1 cellular context compared by ENCODE assay signal in the genomic region with DNA sequence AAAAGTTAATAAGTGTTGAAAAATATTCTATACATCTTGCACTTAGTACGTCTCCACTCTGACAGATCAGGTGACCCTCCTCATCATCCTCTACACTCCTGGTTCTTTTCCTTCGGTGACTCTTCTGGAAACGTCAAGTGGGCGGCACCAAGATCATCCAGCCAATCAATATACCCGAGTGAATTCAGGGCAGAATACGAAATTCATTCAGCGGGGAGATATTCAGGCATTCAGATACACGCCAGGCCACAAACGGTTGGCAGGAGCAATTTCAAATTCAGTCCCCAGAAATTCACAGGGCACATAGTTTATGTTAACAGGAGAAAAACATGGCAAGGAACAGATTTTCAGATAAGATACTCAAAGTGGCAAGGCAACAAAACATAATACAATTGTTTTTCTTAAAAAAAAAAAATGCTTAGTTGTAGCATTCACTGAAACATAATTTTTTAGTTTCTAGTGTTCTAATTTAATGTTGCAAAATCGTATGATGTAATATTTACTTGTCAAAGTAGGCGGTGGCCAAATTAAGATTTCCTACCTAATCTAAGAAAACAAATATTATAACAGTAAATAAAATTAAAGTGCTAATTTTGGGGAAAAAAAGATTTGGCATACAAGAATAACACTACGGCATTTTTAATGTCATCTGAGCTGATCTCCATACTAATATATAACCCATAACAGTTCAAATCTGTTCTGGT.
TF ChIP-seq lines count a peak whose summit lies in the region.

No MANE protein-coding gene starts in this region.

TF ChIP-seq in GM23338, 12 proteins besides CTCF, POLR2A, EP300 and RAD21:
- TF ChIP-seq, protein P1, sequence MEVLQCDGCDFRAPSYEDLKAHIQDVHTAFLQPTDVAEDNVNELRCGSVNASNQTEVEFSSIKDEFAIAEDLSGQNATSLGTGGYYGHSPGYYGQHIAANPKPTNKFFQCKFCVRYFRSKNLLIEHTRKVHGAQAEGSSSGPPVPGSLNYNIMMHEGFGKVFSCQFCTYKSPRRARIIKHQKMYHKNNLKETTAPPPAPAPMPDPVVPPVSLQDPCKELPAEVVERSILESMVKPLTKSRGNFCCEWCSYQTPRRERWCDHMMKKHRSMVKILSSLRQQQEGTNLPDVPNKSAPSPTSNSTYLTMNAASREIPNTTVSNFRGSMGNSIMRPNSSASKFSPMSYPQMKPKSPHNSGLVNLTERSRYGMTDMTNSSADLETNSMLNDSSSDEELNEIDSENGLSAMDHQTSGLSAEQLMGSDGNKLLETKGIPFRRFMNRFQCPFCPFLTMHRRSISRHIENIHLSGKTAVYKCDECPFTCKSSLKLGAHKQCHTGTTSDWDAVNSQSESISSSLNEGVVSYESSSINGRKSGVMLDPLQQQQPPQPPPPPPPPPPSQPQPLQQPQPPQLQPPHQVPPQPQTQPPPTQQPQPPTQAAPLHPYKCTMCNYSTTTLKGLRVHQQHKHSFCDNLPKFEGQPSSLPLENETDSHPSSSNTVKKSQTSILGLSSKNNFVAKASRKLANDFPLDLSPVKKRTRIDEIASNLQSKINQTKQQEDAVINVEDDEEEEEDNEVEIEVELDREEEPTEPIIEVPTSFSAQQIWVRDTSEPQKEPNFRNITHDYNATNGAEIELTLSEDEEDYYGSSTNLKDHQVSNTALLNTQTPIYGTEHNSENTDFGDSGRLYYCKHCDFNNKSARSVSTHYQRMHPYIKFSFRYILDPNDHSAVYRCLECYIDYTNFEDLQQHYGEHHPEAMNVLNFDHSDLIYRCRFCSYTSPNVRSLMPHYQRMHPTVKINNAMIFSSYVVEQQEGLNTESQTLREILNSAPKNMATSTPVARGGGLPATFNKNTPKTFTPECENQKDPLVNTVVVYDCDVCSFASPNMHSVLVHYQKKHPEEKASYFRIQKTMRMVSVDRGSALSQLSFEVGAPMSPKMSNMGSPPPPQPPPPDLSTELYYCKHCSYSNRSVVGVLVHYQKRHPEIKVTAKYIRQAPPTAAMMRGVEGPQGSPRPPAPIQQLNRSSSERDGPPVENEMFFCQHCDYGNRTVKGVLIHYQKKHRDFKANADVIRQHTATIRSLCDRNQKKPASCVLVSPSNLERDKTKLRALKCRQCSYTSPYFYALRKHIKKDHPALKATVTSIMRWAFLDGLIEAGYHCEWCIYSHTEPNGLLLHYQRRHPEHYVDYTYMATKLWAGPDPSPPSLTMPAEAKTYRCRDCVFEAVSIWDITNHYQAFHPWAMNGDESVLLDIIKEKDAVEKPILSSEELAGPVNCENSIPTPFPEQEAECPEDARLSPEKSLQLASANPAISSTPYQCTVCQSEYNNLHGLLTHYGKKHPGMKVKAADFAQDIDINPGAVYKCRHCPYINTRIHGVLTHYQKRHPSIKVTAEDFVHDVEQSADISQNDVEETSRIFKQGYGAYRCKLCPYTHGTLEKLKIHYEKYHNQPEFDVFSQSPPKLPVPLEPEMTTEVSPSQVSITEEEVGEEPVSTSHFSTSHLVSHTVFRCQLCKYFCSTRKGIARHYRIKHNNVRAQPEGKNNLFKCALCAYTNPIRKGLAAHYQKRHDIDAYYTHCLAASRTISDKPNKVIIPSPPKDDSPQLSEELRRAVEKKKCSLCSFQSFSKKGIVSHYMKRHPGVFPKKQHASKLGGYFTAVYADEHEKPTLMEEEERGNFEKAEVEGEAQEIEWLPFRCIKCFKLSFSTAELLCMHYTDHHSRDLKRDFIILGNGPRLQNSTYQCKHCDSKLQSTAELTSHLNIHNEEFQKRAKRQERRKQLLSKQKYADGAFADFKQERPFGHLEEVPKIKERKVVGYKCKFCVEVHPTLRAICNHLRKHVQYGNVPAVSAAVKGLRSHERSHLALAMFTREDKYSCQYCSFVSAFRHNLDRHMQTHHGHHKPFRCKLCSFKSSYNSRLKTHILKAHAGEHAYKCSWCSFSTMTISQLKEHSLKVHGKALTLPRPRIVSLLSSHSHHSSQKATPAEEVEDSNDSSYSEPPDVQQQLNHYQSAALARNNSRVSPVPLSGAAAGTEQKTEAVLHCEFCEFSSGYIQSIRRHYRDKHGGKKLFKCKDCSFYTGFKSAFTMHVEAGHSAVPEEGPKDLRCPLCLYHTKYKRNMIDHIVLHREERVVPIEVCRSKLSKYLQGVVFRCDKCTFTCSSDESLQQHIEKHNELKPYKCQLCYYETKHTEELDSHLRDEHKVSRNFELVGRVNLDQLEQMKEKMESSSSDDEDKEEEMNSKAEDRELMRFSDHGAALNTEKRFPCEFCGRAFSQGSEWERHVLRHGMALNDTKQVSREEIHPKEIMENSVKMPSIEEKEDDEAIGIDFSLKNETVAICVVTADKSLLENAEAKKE (CRISPR knock-in tag; IDR thresholded peaks at IDR 0.05), result no peak
- no peak for TF ChIP-seq NANOG (IDR thresholded peaks at IDR 0.05; ENCODE audit: borderline replicate concordance)
- no peak for TF ChIP-seq EZH2 (IDR thresholded peaks at IDR 0.05; ENCODE audit: low read depth, unreplicated experiment)
- no peak for TF ChIP-seq ZNF331 (CRISPR knock-in tag; IDR thresholded peaks at IDR 0.05; ENCODE audit: low read depth)
- no peak for TF ChIP-seq STAT1 (IDR thresholded peaks at IDR 0.05; ENCODE audit: unreplicated experiment)
- TF ChIP-seq, protein P2, sequence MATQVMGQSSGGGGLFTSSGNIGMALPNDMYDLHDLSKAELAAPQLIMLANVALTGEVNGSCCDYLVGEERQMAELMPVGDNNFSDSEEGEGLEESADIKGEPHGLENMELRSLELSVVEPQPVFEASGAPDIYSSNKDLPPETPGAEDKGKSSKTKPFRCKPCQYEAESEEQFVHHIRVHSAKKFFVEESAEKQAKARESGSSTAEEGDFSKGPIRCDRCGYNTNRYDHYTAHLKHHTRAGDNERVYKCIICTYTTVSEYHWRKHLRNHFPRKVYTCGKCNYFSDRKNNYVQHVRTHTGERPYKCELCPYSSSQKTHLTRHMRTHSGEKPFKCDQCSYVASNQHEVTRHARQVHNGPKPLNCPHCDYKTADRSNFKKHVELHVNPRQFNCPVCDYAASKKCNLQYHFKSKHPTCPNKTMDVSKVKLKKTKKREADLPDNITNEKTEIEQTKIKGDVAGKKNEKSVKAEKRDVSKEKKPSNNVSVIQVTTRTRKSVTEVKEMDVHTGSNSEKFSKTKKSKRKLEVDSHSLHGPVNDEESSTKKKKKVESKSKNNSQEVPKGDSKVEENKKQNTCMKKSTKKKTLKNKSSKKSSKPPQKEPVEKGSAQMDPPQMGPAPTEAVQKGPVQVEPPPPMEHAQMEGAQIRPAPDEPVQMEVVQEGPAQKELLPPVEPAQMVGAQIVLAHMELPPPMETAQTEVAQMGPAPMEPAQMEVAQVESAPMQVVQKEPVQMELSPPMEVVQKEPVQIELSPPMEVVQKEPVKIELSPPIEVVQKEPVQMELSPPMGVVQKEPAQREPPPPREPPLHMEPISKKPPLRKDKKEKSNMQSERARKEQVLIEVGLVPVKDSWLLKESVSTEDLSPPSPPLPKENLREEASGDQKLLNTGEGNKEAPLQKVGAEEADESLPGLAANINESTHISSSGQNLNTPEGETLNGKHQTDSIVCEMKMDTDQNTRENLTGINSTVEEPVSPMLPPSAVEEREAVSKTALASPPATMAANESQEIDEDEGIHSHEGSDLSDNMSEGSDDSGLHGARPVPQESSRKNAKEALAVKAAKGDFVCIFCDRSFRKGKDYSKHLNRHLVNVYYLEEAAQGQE (IDR thresholded peaks at IDR 0.05; ENCODE audit: unreplicated experiment), result no peak
- TF ChIP-seq CREB1 (CRISPR knock-in tag; IDR thresholded peaks at IDR 0.05; ENCODE audit: low read depth), result no peak
- TF ChIP-seq POLR2AphosphoS5 (IDR thresholded peaks at IDR 0.05; ENCODE audit: low read depth), result no peak
- TF ChIP-seq, protein P3, sequence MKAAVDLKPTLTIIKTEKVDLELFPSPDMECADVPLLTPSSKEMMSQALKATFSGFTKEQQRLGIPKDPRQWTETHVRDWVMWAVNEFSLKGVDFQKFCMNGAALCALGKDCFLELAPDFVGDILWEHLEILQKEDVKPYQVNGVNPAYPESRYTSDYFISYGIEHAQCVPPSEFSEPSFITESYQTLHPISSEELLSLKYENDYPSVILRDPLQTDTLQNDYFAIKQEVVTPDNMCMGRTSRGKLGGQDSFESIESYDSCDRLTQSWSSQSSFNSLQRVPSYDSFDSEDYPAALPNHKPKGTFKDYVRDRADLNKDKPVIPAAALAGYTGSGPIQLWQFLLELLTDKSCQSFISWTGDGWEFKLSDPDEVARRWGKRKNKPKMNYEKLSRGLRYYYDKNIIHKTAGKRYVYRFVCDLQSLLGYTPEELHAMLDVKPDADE (IDR thresholded peaks at IDR 0.05), result no peak
- no peak for TF ChIP-seq ZNF114 (CRISPR knock-in tag; IDR thresholded peaks at IDR 0.05)
